In genomic region chr14:75042040-75042439, GRCh38 we compare ENCODE assay signal across 16 cellular contexts. TPM values are rescaled to one million over a fixed set of nuclear protein-coding genes. Genes with fewer than 3 reads are reported as not detected.
DNase-seq lines count a peak whose midpoint lies in the region; ATAC-seq, FAIRE-seq and TF ChIP-seq lines count a peak whose summit lies in the region.
"Had no signal": no experiment of that assay in that cellular context is flagged by ENCODE, and none has a peak within 500 bp of the region (broad histone marks: within the 10 kb centered on the region; RNA-seq: fewer than 3 reads in every experiment).

No MANE protein-coding gene starts in this region.

- no peak overlapping the region for H3K27ac ChIP-seq in A673 (ENCODE audit: low read depth, low read length, poor library complexity, severe bottlenecking)
- H3K27ac ChIP-seq in KMS-11, result peak overlapping the region; percentile 71
- H3K27ac ChIP-seq in GM12878 (ENCODE audit: control insufficient read depth, insufficient read depth), result 0 out of 2 replicates have a peak overlapping the region, but pooled peaks have one; percentile 6
- no peak overlapping the region for H3K27ac ChIP-seq in smooth muscle cell (ENCODE audit: low read depth)

- peaks cover 36% of the 10 kb centered on the region for H3K4me1 ChIP-seq in A673 (ENCODE audit: insufficient read depth, low read length, poor library complexity, severe bottlenecking)
- peaks cover 38% of the 10 kb centered on the region for H3K4me1 ChIP-seq in KMS-11 (ENCODE audit: low read depth, poor library complexity, severe bottlenecking)
- H3K4me1 ChIP-seq in GM12878 (ENCODE audit: control insufficient read depth, insufficient read depth, low read length), result no peaks in the 10 kb centered on the region
- H3K4me1 ChIP-seq in smooth muscle cell (ENCODE audit: low read depth), result no peaks in the 10 kb centered on the region

- H3K9me3 ChIP-seq in A673 (ENCODE audit: low read depth, low read length, poor library complexity, severe bottlenecking), result no peaks in the 10 kb centered on the region
- no peaks in the 10 kb centered on the region for H3K9me3 ChIP-seq in GM12878 (replicated peaks; ENCODE audit: control insufficient read depth, insufficient read depth, low read length)
- H3K9me3 ChIP-seq in smooth muscle cell (replicated peaks; ENCODE audit: low read depth), result no peaks in the 10 kb centered on the region

- no peaks in the 10 kb centered on the region for H3F3A ChIP-seq in smooth muscle cell (ENCODE audit: low read depth)

- SMC1A ChIA-PET in GM12878 (lab: Charles Lee; ENCODE audit: uncharacterized antibody, unreplicated experiment), result interaction anchor here (1.5 kb wide), 1 partner anchor 101 kb away, joined by 3 read pairs; no protein-coding TSS in a partner anchor

- CTCF ChIA-PET in A673 (lab: Charles Lee) (no interaction called here), GM12878 (lab: Yijun Ruan, JAX) (interaction anchor here (0.7 to 1.5 kb wide), 4 partner anchors 20 to 181 kb away, joined by 3 to 4 read pairs (median 4); partner anchors contain the start of gene ACYP1)

- H2AFZ ChIP-seq in KMS-11 (ENCODE audit: low read depth) (no peak overlapping the region), GM12878 (ENCODE audit: control insufficient read depth, low read depth, low read length) (no peak overlapping the region), smooth muscle cell (ENCODE audit: low read depth) (no peak overlapping the region)

- no peak for TF ChIP-seq EP300 in GM12878 (IDR thresholded peaks at IDR 0.05; ENCODE audit: borderline replicate concordance in 1 of 2, control insufficient read depth in 1 of 2, low read depth in 2 of 2, low read length in 2 of 2)

- TF ChIP-seq POLR2A in GM12878 (IDR thresholded peaks at IDR 0.05; ENCODE audit: low read depth, low read length), result no peak

- H3K36me3 ChIP-seq in A673 (ENCODE audit: insufficient read depth, low read length, poor library complexity, severe bottlenecking) (no peaks in the 10 kb centered on the region), KMS-11 (ENCODE audit: insufficient read depth) (no peaks in the 10 kb centered on the region), GM12878 (ENCODE audit: control insufficient read depth in 2 of 2, insufficient read depth in 2 of 2, low read length in 1 of 2) (peaks cover 0 to 2% of the 10 kb centered on the region in 2 experiments; a peak in 1 of 4 replicates), smooth muscle cell (ENCODE audit: low read depth) (no peaks in the 10 kb centered on the region)

- H3K79me2 ChIP-seq in KMS-11 (ENCODE audit: insufficient read depth, low read depth) (no peaks in the 10 kb centered on the region; the same call in 1 of the 2 replicates), GM12878 (ENCODE audit: control insufficient read depth, insufficient read depth, low read length) (peaks cover 4% of the 10 kb centered on the region), smooth muscle cell (ENCODE audit: low read depth) (peaks cover 16% of the 10 kb centered on the region)

- RAD21 ChIA-PET in GM12878 (lab: Charles Lee; ENCODE audit: unreplicated experiment), result interaction anchor here (1.0 kb wide), 1 partner anchor 80 kb away, joined by 3 read pairs; no protein-coding TSS in a partner anchor

- H4K20me1 ChIP-seq in KMS-11 (ENCODE audit: insufficient read depth) (no peaks in the 10 kb centered on the region), GM12878 (ENCODE audit: control insufficient read depth, insufficient read depth) (no peaks in the 10 kb centered on the region), smooth muscle cell (ENCODE audit: low read depth) (no peaks in the 10 kb centered on the region)

- TF ChIP-seq CTCF in A673 (conservative IDR thresholded peaks at IDR 0.05; ENCODE audit: low read depth, low read length), result no peak
- no peak for TF ChIP-seq CTCF in KMS-11 (conservative IDR thresholded peaks at IDR 0.05; ENCODE audit: low read depth, low read length)
- TF ChIP-seq CTCF in GM12878 (IDR thresholded peaks at IDR 0.05 in 2 of 3, conservative IDR thresholded peaks at IDR 0.05 in 1 of 3; ENCODE audit: control insufficient read depth in 2 of 3, extremely low read depth in 1 of 3, insufficient read depth in 1 of 3, low read depth in 3 of 3, low read length in 3 of 3), result no peak
- no peak for TF ChIP-seq CTCF in smooth muscle cell (IDR thresholded peaks at IDR 0.05; ENCODE audit: borderline replicate concordance, insufficient read depth, poor library complexity, severe bottlenecking)

- POLR2A ChIA-PET in A673 (lab: Charles Lee; ENCODE audit: low non-redundant PET) (no interaction called here), GM12878 (lab: Charles Lee) (interaction anchor here (0.7 to 1.8 kb wide), 4 partner anchors 21 to 79 kb away, joined by 3 to 9 read pairs (median 3); partner anchors contain the start of genes ACYP1 and ZC2HC1C)

- peak overlapping the region; percentile 29; the same call in 1 of the 2 replicates for H3K9ac ChIP-seq in KMS-11
- H3K9ac ChIP-seq in GM12878 (ENCODE audit: control insufficient read depth, insufficient read depth, low read length), result no peak overlapping the region
- no peak overlapping the region for H3K9ac ChIP-seq in smooth muscle cell (ENCODE audit: low read depth)

- no peak for FAIRE-seq in GM12878 (lab: Jason Lieb, UNC)

- BruUV-seq in A673 (replicated peaks; lab: Mats Ljungman, UMichigan) (no TSS peak), GM12878 (replicated peaks; lab: Mats Ljungman, UMichigan) (no TSS peak)

- H3K27me3 ChIP-seq in A673 (replicated peaks; ENCODE audit: insufficient read depth, low read depth, low read length, poor library complexity) (no peaks in the 10 kb centered on the region), KMS-11 (ENCODE audit: insufficient read depth, low read depth) (no peaks in the 10 kb centered on the region), GM12878 (replicated peaks in 1 of 2; ENCODE audit: control insufficient read depth in 2 of 2, insufficient read depth in 2 of 2, low read length in 1 of 2) (no peaks in the 10 kb centered on the region), smooth muscle cell (ENCODE audit: low read depth) (no peaks in the 10 kb centered on the region)

- intact Hi-C loops in A673 (cut with micrococcal nuclease; ENCODE audit: unreplicated experiment) (no loop called here), GM12878 (cut with micrococcal nuclease; ENCODE audit: unreplicated experiment) (no loop called here), left cardiac atrium (cut with DNase I) (no loop called here)

- in situ Hi-C loops in GM12878 (cut with MboI), result no loop called here

- H3K4me3 ChIP-seq in A673 (ENCODE audit: low read depth, low read length, poor library complexity, severe bottlenecking) (no peak overlapping the region), KMS-11 (IDR thresholded peaks at IDR 0.05; ENCODE audit: insufficient read depth, low read depth, low read length) (no peak overlapping the region), GM12878 (no peak overlapping the region), smooth muscle cell (no peak overlapping the region)

- peak overlapping the region; percentile 47 for H3K4me2 ChIP-seq in KMS-11
- no peak overlapping the region; the same call in 1 of the 2 replicates for H3K4me2 ChIP-seq in GM12878 (ENCODE audit: control insufficient read depth, insufficient read depth)
- H3K4me2 ChIP-seq in smooth muscle cell, result no peak overlapping the region

- ATAC-seq in GM12878, result peak; percentile 80
- no peak for ATAC-seq in left cardiac atrium
- ATAC-seq: WTC11 had no signal

- WGBS in GM12878 (ENCODE audit: insufficient coverage, insufficient replicate concordance, low lambda C conversion rate, missing lambda C conversion rate), result 33% methylated on average over 6 of the region's 6 CpGs
- 88% methylated on average over 6 of the region's 6 CpGs for WGBS in smooth muscle cell (ENCODE audit: low lambda C conversion rate)

- TF ChIP-seq RAD21 in GM12878 (IDR thresholded peaks at IDR 0.05; ENCODE audit: insufficient read depth, low read depth, low read length), result no peak

- peak; percentile 85 for DNase-seq in A673 (ENCODE audit: low spot score)
- no peak for DNase-seq in GM12878 (ENCODE audit: low read depth, low spot score)
- DNase-seq in left kidney (ENCODE audit: low read depth, low spot score), result peak; percentile 40
- DNase-seq in left cardiac atrium, result no peak
- no peak for DNase-seq in smooth muscle cell (lab: John Stamatoyannopoulos, UW; ENCODE audit: unreplicated experiment)
- DNase-seq in activated CD8-positive, alpha-beta memory T cell treated with anti-CD3 and anti-CD28 coated beads, Interleukin-2, amount 50 U/mL, for 48 hours, result no peak
- DNase-seq in SIG-M5 treated with dmso at 0.1 percent for 504 hours (lab: John Stamatoyannopoulos, UW; ENCODE audit: unreplicated experiment), result no peak
- DNase-seq: activated T-cell treated with anti-CD3 and anti-CD28 coated beads for 4 hours; amniotic stem cell; effector CD8-positive, alpha-beta T cell; NCI-H446 treated with DMSO at 0.1 percent for 48 hours; nucleus accumbens; SHP77 treated with DMSO at 0.1 percent for 48 hours; stimulated activated CD4-positive, alpha-beta T cell treated with anti-CD3 and anti-CD28 coated beads, Interleukin-15, amount 100 ng/mL, for 24 hours had no signal

RNA-seq across cellular contexts. Expression of gene MLH3, which starts 9.2 kb away (rescaled TPM):
- total RNA-seq in A673 (2021) (21.0 and 24.0 TPM in 2 replicates), GM12878 (2014; rRNA removed) (17.1 and 24.5 TPM in 2 replicates), GM12878 (2014; rRNA removed; fragmentation: Illumina TruSeq; extraction: Trizol) (29.8 and 31.2 TPM in 2 replicates), GM12878 (2021) (22.4 and 23.8 TPM in 2 replicates), left cardiac atrium (10 to 100 TPM; 16.6 to 20.8 TPM), smooth muscle cell (18.9 and 23.5 TPM in 2 replicates)
- total RNA-seq in GM12878 (2013; cell fraction: nucleolus; rRNA removed), result 112 and 123 TPM in 2 replicates
- polyA plus RNA-seq in GM12878 (2011; ENCODE audit: low read depth), result 10.2 TPM
- polyA plus RNA-seq in GM12878 (2011; rRNA removed) (26.8 and 34.2 TPM in 2 replicates), GM12878 (2014; fragmentation: Illumina TruSeq; extraction: Trizol) (21.3 and 31.2 TPM in 2 replicates), GM12878 (2014; fragmentation: Nextera tagmentation; extraction: Ambion mirVana) (10 to 100 TPM; 17.9 to 23.4 TPM), GM12878 (2014; rRNA removed) (12.6 and 13.0 TPM in 2 replicates), GM12878 (2016; fragmentation: Nextera tagmentation; extraction: Ambion mirVana) (10 to 100 TPM; 15.1 to 15.8 TPM), smooth muscle cell (9.6 and 11.5 TPM in 2 replicates)
- polyA plus RNA-seq in GM12878 (2011; cell fraction: cytosol; rRNA removed), result 15.2 and 15.6 TPM in 2 replicates
- 31.1 and 35.9 TPM in 2 replicates for polyA plus RNA-seq in GM12878 (2011; cell fraction: nucleus; rRNA removed)
- polyA plus RNA-seq in GM12878 (2012), result 12.5 and 18.2 TPM in 2 replicates
- polyA minus RNA-seq in GM12878 (2011; rRNA and poly(A)+ RNA removed), result 56.0 and 68.4 TPM in 2 replicates
- 7.4 and 8.6 TPM in 2 replicates for polyA minus RNA-seq in GM12878 (2011; cell fraction: cytosol; rRNA and poly(A)+ RNA removed)
- 16.6 and 20.1 TPM in 2 replicates for polyA minus RNA-seq in GM12878 (2011; cell fraction: nucleus; rRNA and poly(A)+ RNA removed)

RNA-seq across cellular contexts. Expression of gene ACYP1, which starts 21.8 kb away (rescaled TPM):
- total RNA-seq in A673 (2021) (47.1 and 50.2 TPM in 2 replicates), GM12878 (2014; rRNA removed) (25.3 and 26.3 TPM in 2 replicates), GM12878 (2014; rRNA removed; fragmentation: Illumina TruSeq; extraction: Trizol) (25.3 and 30.5 TPM in 2 replicates), GM12878 (2021) (14.9 and 18.2 TPM in 2 replicates), left cardiac atrium (10 to 100 TPM in 1 of 2 donors, 1 to 10 TPM in 1; 7.4 to 13.5 TPM), smooth muscle cell (6.9 and 12.2 TPM in 2 replicates)
- total RNA-seq in GM12878 (2013; cell fraction: nucleolus; rRNA removed), result 57.4 and 59.3 TPM in 2 replicates
- 21.5 TPM for polyA plus RNA-seq in GM12878 (2011; ENCODE audit: low read depth)
- polyA plus RNA-seq in GM12878 (2011; rRNA removed) (52.6 and 80.6 TPM in 2 replicates), GM12878 (2014; fragmentation: Illumina TruSeq; extraction: Trizol) (28.6 and 31.7 TPM in 2 replicates), GM12878 (2014; fragmentation: Nextera tagmentation; extraction: Ambion mirVana) (10 to 100 TPM; 48.5 to 49.4 TPM), GM12878 (2014; rRNA removed) (30.7 and 38.6 TPM in 2 replicates), GM12878 (2016; fragmentation: Nextera tagmentation; extraction: Ambion mirVana) (10 to 100 TPM; 49.8 TPM), smooth muscle cell (14.9 and 17.3 TPM in 2 replicates)
- polyA plus RNA-seq in GM12878 (2011; cell fraction: cytosol; rRNA removed), result 21.8 and 29.4 TPM in 2 replicates
- polyA plus RNA-seq in GM12878 (2011; cell fraction: nucleus; rRNA removed), result 23.1 and 24.5 TPM in 2 replicates
- 24.7 and 31.1 TPM in 2 replicates for polyA plus RNA-seq in GM12878 (2012)
- 10.3 and 12.3 TPM in 2 replicates for polyA minus RNA-seq in GM12878 (2011; rRNA and poly(A)+ RNA removed)
- 7.4 and 9.1 TPM in 2 replicates for polyA minus RNA-seq in GM12878 (2011; cell fraction: cytosol; rRNA and poly(A)+ RNA removed)
- 7.4 and 8.8 TPM in 2 replicates for polyA minus RNA-seq in GM12878 (2011; cell fraction: nucleus; rRNA and poly(A)+ RNA removed)

RNA-seq across cellular contexts. Expression of gene ZC2HC1C, which starts 27.4 kb away (rescaled TPM):
- total RNA-seq in A673 (2021), result 1.0 TPM in 2 replicates
- 0.56 and 1.1 TPM in 2 replicates for total RNA-seq in GM12878 (2013; cell fraction: nucleolus; rRNA removed)
- total RNA-seq in GM12878 (2014; rRNA removed), result 1.8 and 2.2 TPM in 2 replicates
- total RNA-seq in GM12878 (2014; rRNA removed; fragmentation: Illumina TruSeq; extraction: Trizol), result 1.8 and 2.0 TPM in 2 replicates
- total RNA-seq in GM12878 (2021), result 1.1 and 1.7 TPM in 2 replicates
- polyA plus RNA-seq in GM12878 (2011; ENCODE audit: low read depth), result 1.2 TPM
- polyA plus RNA-seq in GM12878 (2011; rRNA removed), result 0.71 and 0.92 TPM in 2 replicates
- polyA plus RNA-seq in GM12878 (2011; cell fraction: cytosol; rRNA removed), result 0.62 and 0.73 TPM in 2 replicates
- polyA plus RNA-seq in GM12878 (2011; cell fraction: nucleus; rRNA removed), result 0.48 and 1.1 TPM in 2 replicates
- polyA plus RNA-seq in GM12878 (2012), result 1.1 and 1.2 TPM in 2 replicates
- 0.90 and 1.2 TPM in 2 replicates for polyA plus RNA-seq in GM12878 (2014; fragmentation: Illumina TruSeq; extraction: Trizol)
- polyA plus RNA-seq in GM12878 (2014; fragmentation: Nextera tagmentation; extraction: Ambion mirVana), result 1 to 10 TPM; 1.3 to 1.4 TPM
- 1.7 and 2.4 TPM in 2 replicates for polyA plus RNA-seq in GM12878 (2014; rRNA removed)
- polyA plus RNA-seq in GM12878 (2016; fragmentation: Nextera tagmentation; extraction: Ambion mirVana), result 1 to 10 TPM; 2.9 to 3.7 TPM
- polyA minus RNA-seq in GM12878 (2011; rRNA and poly(A)+ RNA removed), result 0.82 TPM in 1 of 2 replicates, not detected in the other
- polyA minus RNA-seq in GM12878 (2011; cell fraction: cytosol; rRNA and poly(A)+ RNA removed), result not detected in 2 replicates
- polyA minus RNA-seq in GM12878 (2011; cell fraction: nucleus; rRNA and poly(A)+ RNA removed), result 0.19 and 0.60 TPM in 2 replicates
- total RNA-seq in left cardiac atrium, result 1 to 10 TPM; 7.5 to 7.8 TPM
- 0.18 and 0.31 TPM in 2 replicates for total RNA-seq in smooth muscle cell
- polyA plus RNA-seq in smooth muscle cell, result 0.53 and 2.6 TPM in 2 replicates

RNA-seq across cellular contexts. Expression of gene EIF2B2, which starts 39.3 kb away (rescaled TPM):
- total RNA-seq in A673 (2021) (93.3 and 106 TPM in 2 replicates), GM12878 (2014; rRNA removed) (54.4 and 68.7 TPM in 2 replicates), GM12878 (2014; rRNA removed; fragmentation: Illumina TruSeq; extraction: Trizol) (36.9 and 39.6 TPM in 2 replicates), GM12878 (2021) (52.5 and 58.6 TPM in 2 replicates), left cardiac atrium (10 to 100 TPM; 27.8 to 30.3 TPM), smooth muscle cell (38.0 and 47.4 TPM in 2 replicates)
- total RNA-seq in GM12878 (2013; cell fraction: nucleolus; rRNA removed), result 35.5 and 38.2 TPM in 2 replicates
- polyA plus RNA-seq in GM12878 (2011; ENCODE audit: low read depth), result 32.2 TPM
- polyA plus RNA-seq in GM12878 (2011; rRNA removed) (125 and 168 TPM in 2 replicates), GM12878 (2014; fragmentation: Illumina TruSeq; extraction: Trizol) (72.5 and 78.8 TPM in 2 replicates), GM12878 (2014; fragmentation: Nextera tagmentation; extraction: Ambion mirVana) (10 to 100 TPM; 17.4 to 32.3 TPM), GM12878 (2014; rRNA removed) (72.2 and 91.4 TPM in 2 replicates), GM12878 (2016; fragmentation: Nextera tagmentation; extraction: Ambion mirVana) (10 to 100 TPM; 85.8 to 94.4 TPM), smooth muscle cell (64.3 and 71.2 TPM in 2 replicates)
- polyA plus RNA-seq in GM12878 (2011; cell fraction: cytosol; rRNA removed), result 150 and 158 TPM in 2 replicates
- 84.4 and 109 TPM in 2 replicates for polyA plus RNA-seq in GM12878 (2011; cell fraction: nucleus; rRNA removed)
- polyA plus RNA-seq in GM12878 (2012), result 37.3 and 38.7 TPM in 2 replicates
- 89.6 and 107 TPM in 2 replicates for polyA minus RNA-seq in GM12878 (2011; rRNA and poly(A)+ RNA removed)
- 23.5 and 25.8 TPM in 2 replicates for polyA minus RNA-seq in GM12878 (2011; cell fraction: cytosol; rRNA and poly(A)+ RNA removed)
- 25.3 and 53.3 TPM in 2 replicates for polyA minus RNA-seq in GM12878 (2011; cell fraction: nucleus; rRNA and poly(A)+ RNA removed)

Comparison
In these comparisons a context has a peak if more than half of its experiments do, and no peak if none do; other contexts are left out.
1. DNase-seq: peak in A673 (single experiment) and left kidney (single experiment); none in GM12878 (single experiment), left cardiac atrium (single experiment), smooth muscle cell (single experiment), activated CD8-positive, alpha-beta memory T cell treated with anti-CD3 and anti-CD28 coated beads, Interleukin-2, amount 50 U/mL, for 48 hours (single experiment) and SIG-M5 treated with dmso at 0.1 percent for 504 hours (single experiment).
2. H3K27ac ChIP-seq: peak in KMS-11 (single experiment) and GM12878 (single experiment); none in A673 (single experiment) and smooth muscle cell (single experiment).